10 cellular contexts compared by ENCODE assay signal in genomic region chr19:35050662-35051061, GRCh38. TPM values are rescaled to one million over a fixed set of nuclear protein-coding genes. Genes with fewer than 3 reads are reported as not detected.
DNase-seq lines count a peak whose midpoint lies in the region; ATAC-seq, FAIRE-seq and TF ChIP-seq lines count a peak whose summit lies in the region.
"Not testable (repeated sequence)": the region's sequence is repeated elsewhere in the genome, so short reads cannot be mapped to it uniquely, and the experiment has no call there.
"Had no signal": no experiment of that assay in that cellular context is flagged by ENCODE, and none has a peak within 500 bp of the region (broad histone marks: within the 10 kb centered on the region; RNA-seq: fewer than 3 reads in every experiment).

No MANE protein-coding gene starts in this region.

- not testable (repeated sequence) for H3K36me3 Mint-ChIP-seq in astrocyte (ENCODE audit: low read depth, unreplicated experiment)

- POLR2A ChIA-PET in HEK293 (lab: Yijun Ruan, JAX) = interaction anchor here (1.7 kb wide), 1 partner anchor 74 kb away, joined by 5 read pairs; no protein-coding TSS in a partner anchor

- FAIRE-seq in astrocyte (lab: Jason Lieb, UNC) = not testable (repeated sequence)

- not testable (repeated sequence) for H3K27ac ChIP-seq in HEK293 (ENCODE audit: extremely low read depth, low read depth, low read length); astrocyte (ENCODE audit: low read depth, low read length); lower lobe of right lung
- H3K27ac ChIP-seq in cingulate gyrus (ENCODE audit: low read depth, low read length) = peak overlapping the region; percentile 88
- H3K27ac ChIP-seq in layer of hippocampus (ENCODE audit: low read depth, low read length) = peak overlapping the region; percentile 95
- peak overlapping the region; percentile 97 to 98 (median 98) for H3K27ac ChIP-seq in gastrocnemius medialis

- H3K9ac ChIP-seq in astrocyte (ENCODE audit: low read length) = not testable (repeated sequence)

- TF ChIP-seq POLR2A in gastrocnemius medialis (IDR thresholded peaks at IDR 0.05) = not testable (repeated sequence)

- H4K20me1 ChIP-seq in astrocyte (ENCODE audit: insufficient read depth, low read length) = not testable (repeated sequence)

- not testable (repeated sequence) for H3K4me1 Mint-ChIP-seq in astrocyte (ENCODE audit: low read depth, unreplicated experiment)

- H3K4me3 Mint-ChIP-seq in astrocyte (ENCODE audit: unreplicated experiment) = not testable (repeated sequence)

- CTCF ChIA-PET in HEK293 (lab: Yijun Ruan, JAX) = interaction anchor here (0.6 to 9.6 kb wide), 9 partner anchors 13 to 480 kb away, joined by 3 to 101 read pairs (median 5); partner anchors contain the start of genes FXYD1 and LGI4

- not testable (repeated sequence) for H3K9me3 ChIP-seq in HEK293 (ENCODE audit: control insufficient read depth, insufficient read depth, low read depth, low read length); astrocyte (ENCODE audit: insufficient read depth, low read depth, low read length); lower lobe of right lung; gastrocnemius medialis

- H3K27me3 ChIP-seq in astrocyte (ENCODE audit: insufficient read depth, low read length); layer of hippocampus (ENCODE audit: control insufficient read depth, insufficient read depth, low read length); lower lobe of right lung (ENCODE audit: low read depth); gastrocnemius medialis: not testable (repeated sequence)

- not testable (repeated sequence) for H3K36me3 ChIP-seq in HEK293 (ENCODE audit: control insufficient read depth in 2 of 2, insufficient read depth in 1 of 2, low read length in 2 of 2); astrocyte (ENCODE audit: insufficient read depth, low read length); lower lobe of right lung; gastrocnemius medialis

- H3K27ac Mint-ChIP-seq in astrocyte (ENCODE audit: unreplicated experiment) = peak overlapping the region; percentile 26

- H3K4me3 ChIP-seq in HEK293 (ENCODE audit: low read depth, low read length); astrocyte (ENCODE audit: insufficient read depth, low read depth, low read length); lower lobe of right lung; gastrocnemius medialis: not testable (repeated sequence)

- peaks cover 11% of the 10 kb centered on the region; the same call in 1 of the 2 replicates for H3K4me1 ChIP-seq in HEK293 (ENCODE audit: control insufficient read depth, insufficient read depth, low read length)
- not testable (repeated sequence) for H3K4me1 ChIP-seq in astrocyte (ENCODE audit: insufficient read depth, low read length); lower lobe of right lung
- H3K4me1 ChIP-seq in gastrocnemius medialis = peaks cover 49% of the 10 kb centered on the region in 2 donors

- in situ Hi-C loops in gastrocnemius medialis (cut with MboI; ENCODE audit: low sequenced_read_pairs in 4 of 4) = not testable (repeated sequence)

- H3K4me2 ChIP-seq in astrocyte (ENCODE audit: low read length) = not testable (repeated sequence)

- not testable (repeated sequence) for DNase-seq in astrocyte (ENCODE audit: low read depth); gastrocnemius medialis
- DNase-seq in lower lobe of right lung (peak; percentile 0), superior temporal gyrus (ENCODE audit: extremely low spot score) (peak; percentile 15)

- peaks cover 16% of the 10 kb centered on the region for H3K27me3 Mint-ChIP-seq in astrocyte (ENCODE audit: low read depth, unreplicated experiment)

- not testable (repeated sequence) for H3K79me2 ChIP-seq in astrocyte (ENCODE audit: insufficient read depth, low read length)

- ATAC-seq in lower lobe of right lung, gastrocnemius medialis: not testable (repeated sequence)

- intact Hi-C loops in lower lobe of right lung (cut with DNase I); gastrocnemius medialis (cut with DNase I; ENCODE audit: low total_unique reads): not testable (repeated sequence)

- not testable (repeated sequence) for TF ChIP-seq CTCF in HEK293 (tag by site-specific recombination; IDR thresholded peaks at IDR 0.05); astrocyte (IDR thresholded peaks at IDR 0.05; ENCODE audit: insufficient read depth, low read depth, low read length); lower lobe of right lung (IDR thresholded peaks at IDR 0.05); gastrocnemius medialis (IDR thresholded peaks at IDR 0.05 in 4 of 5, conservative IDR thresholded peaks at IDR 0.05 in 1 of 5)

- not testable (repeated sequence) for H2AFZ ChIP-seq in astrocyte (ENCODE audit: low read depth, low read length)

- H3K9me3 Mint-ChIP-seq in astrocyte (ENCODE audit: unreplicated experiment) = not testable (repeated sequence)

TF ChIP-seq in HEK293, 187 proteins besides CTCF, POLR2A, EP300 and RAD21:
- TF ChIP-seq SCRT2 (tag by site-specific recombination; IDR thresholded peaks at IDR 0.05) (peak; percentile 54), ZBTB17 (tag by site-specific recombination; IDR thresholded peaks at IDR 0.05) (0 out of 2 replicates have a peak, but pooled peaks have one; percentile 14), SCRT1 (tag by site-specific recombination; IDR thresholded peaks at IDR 0.05; ENCODE audit: borderline replicate concordance) (peak; percentile 52; the same call in 1 of the 2 replicates), ZNF362 (tag by site-specific recombination; IDR thresholded peaks at IDR 0.05) (0 out of 2 replicates have a peak, but pooled peaks have one; percentile 23)

RNA-seq across cellular contexts. Expression of gene HPN, which starts 9.1 kb away (rescaled TPM):
- total RNA-seq in astrocyte (0.31 and 0.73 TPM in 2 replicates), lower lobe of right lung (28.1 TPM), gastrocnemius medialis (10 to 100 TPM in 3 of 4 donors, 1 to 10 TPM in 1; 9.1 to 24.0 (median 17.1) TPM)
- total RNA-seq: B cell; CD4-positive, alpha-beta T cell; CD8-positive, alpha-beta T cell had no signal

RNA-seq across cellular contexts. Expression of gene SCN1B, which starts 20.4 kb away (rescaled TPM):
- total RNA-seq in astrocyte = 2.1 and 3.0 TPM in 2 replicates
- 9.8 TPM for total RNA-seq in lower lobe of right lung
- 100 to 1,000 TPM; 194 to 469 (median 289) TPM for total RNA-seq in gastrocnemius medialis

RNA-seq across cellular contexts. Expression of gene GRAMD1A, which starts 50.5 kb away (rescaled TPM):
- total RNA-seq in astrocyte (64.6 and 67.4 TPM in 2 replicates), lower lobe of right lung (90.7 TPM), gastrocnemius medialis (10 to 100 TPM; 38.8 to 45.1 (median 43.7) TPM)

Comparison
In these comparisons a context has a peak if more than half of its experiments do, and no peak if none do; other contexts are left out.
1. RNA of gene SCN1B, which starts 20.4 kb away (total RNA-seq): 194 to 469 TPM in gastrocnemius medialis; 9.8 TPM in lower lobe of right lung (single experiment) and 2.1 to 3.0 TPM in astrocyte; every median in the first group is over 10 times any median in the second.